In the genomic region with DNA sequence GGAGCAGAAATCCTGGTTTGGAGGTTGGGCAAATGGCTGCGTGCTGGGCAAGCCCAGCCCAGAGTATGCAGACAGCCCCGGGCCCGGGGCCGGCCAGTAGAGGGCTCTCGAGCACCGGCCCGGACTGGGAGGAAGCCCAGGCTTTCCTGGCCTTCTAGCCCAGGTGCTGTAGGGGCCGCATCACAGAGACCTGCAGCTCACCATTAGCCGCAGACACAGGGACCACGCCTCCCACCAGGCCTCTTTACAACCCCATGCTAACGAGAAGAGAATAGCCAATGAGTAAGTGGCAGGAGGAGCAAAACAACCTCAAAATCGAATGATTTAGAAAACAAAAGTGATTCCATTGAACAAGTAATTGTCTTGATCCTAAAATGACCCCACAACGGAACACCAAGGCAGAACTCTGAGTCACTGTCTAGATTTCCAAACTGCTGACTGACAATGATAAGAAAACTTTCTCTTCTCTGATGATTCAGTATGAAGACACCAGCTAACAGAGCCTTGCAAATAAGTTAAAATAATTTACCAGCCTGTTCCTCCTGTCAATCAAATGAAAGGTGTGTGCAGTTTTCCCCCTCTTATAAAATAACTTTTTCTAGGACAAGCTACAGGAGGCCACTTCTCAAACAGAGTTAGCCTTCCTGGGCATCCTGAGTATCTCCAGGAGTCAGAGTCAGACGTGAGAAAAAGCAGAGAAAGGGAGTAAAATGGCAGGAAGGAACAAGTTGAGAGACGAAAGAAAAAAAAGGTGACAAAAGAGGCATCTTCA, we compare ENCODE assay signal across 1 cellular context.
TF ChIP-seq lines count a peak whose summit lies in the region.

No MANE protein-coding gene starts in this region.

TF ChIP-seq in HepG2, 621 proteins besides CTCF, POLR2A, EP300 and RAD21 (continued from another document and continues in another):
- 0 out of 2 replicates have a peak, but pooled peaks have one; percentile 37 for TF ChIP-seq BRCA1 (CRISPR knock-in tag; IDR thresholded peaks at IDR 0.05)
- TF ChIP-seq ZKSCAN1 (IDR thresholded peaks at IDR 0.05; ENCODE audit: low read length) = no peak
- TF ChIP-seq RFX5 (IDR thresholded peaks at IDR 0.05; ENCODE audit: low read depth, low read length) = no peak
- TF ChIP-seq NFRKB (IDR thresholded peaks at IDR 0.05) = no peak
- peak; percentile 63; the same call in 1 of the 2 replicates for TF ChIP-seq ZNF264 (CRISPR knock-in tag; IDR thresholded peaks at IDR 0.05)
- TF ChIP-seq NCOA1 (CRISPR knock-in tag; IDR thresholded peaks at IDR 0.05) = no peak
- no peak for TF ChIP-seq ZNF678 (CRISPR knock-in tag; IDR thresholded peaks at IDR 0.05)
- 0 out of 2 replicates have a peak, but pooled peaks have one; percentile 30 for TF ChIP-seq ZSCAN31 (CRISPR knock-in tag; IDR thresholded peaks at IDR 0.05; ENCODE audit: low read depth)
- TF ChIP-seq ELF1 (CRISPR knock-in tag; IDR thresholded peaks at IDR 0.05) = no peak
- TF ChIP-seq NKX3-1 (CRISPR knock-in tag; IDR thresholded peaks at IDR 0.05) = no peak
- TF ChIP-seq AHR (CRISPR knock-in tag; IDR thresholded peaks at IDR 0.05) = no peak
- TF ChIP-seq, protein P1, sequence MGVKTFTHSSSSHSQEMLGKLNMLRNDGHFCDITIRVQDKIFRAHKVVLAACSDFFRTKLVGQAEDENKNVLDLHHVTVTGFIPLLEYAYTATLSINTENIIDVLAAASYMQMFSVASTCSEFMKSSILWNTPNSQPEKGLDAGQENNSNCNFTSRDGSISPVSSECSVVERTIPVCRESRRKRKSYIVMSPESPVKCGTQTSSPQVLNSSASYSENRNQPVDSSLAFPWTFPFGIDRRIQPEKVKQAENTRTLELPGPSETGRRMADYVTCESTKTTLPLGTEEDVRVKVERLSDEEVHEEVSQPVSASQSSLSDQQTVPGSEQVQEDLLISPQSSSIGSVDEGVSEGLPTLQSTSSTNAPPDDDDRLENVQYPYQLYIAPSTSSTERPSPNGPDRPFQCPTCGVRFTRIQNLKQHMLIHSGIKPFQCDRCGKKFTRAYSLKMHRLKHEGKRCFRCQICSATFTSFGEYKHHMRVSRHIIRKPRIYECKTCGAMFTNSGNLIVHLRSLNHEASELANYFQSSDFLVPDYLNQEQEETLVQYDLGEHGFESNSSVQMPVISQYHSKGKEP (CRISPR knock-in tag; IDR thresholded peaks at IDR 0.05) = no peak
- peak; percentile 24; the same call in 1 of the 2 replicates for TF ChIP-seq ZNF580 (CRISPR knock-in tag; IDR thresholded peaks at IDR 0.05; ENCODE audit: borderline replicate concordance, low read depth)
- TF ChIP-seq RNF219 (CRISPR knock-in tag; IDR thresholded peaks at IDR 0.05) = no peak
- TF ChIP-seq FOXC1 (CRISPR knock-in tag; IDR thresholded peaks at IDR 0.05; ENCODE audit: borderline replicate concordance) = no peak
- TF ChIP-seq ZNF446 (CRISPR knock-in tag; IDR thresholded peaks at IDR 0.05) = no peak
- no peak for TF ChIP-seq ZNF274 (CRISPR knock-in tag; IDR thresholded peaks at IDR 0.05)
- TF ChIP-seq RFXANK (CRISPR knock-in tag; IDR thresholded peaks at IDR 0.05) = no peak
- TF ChIP-seq, protein P2, sequence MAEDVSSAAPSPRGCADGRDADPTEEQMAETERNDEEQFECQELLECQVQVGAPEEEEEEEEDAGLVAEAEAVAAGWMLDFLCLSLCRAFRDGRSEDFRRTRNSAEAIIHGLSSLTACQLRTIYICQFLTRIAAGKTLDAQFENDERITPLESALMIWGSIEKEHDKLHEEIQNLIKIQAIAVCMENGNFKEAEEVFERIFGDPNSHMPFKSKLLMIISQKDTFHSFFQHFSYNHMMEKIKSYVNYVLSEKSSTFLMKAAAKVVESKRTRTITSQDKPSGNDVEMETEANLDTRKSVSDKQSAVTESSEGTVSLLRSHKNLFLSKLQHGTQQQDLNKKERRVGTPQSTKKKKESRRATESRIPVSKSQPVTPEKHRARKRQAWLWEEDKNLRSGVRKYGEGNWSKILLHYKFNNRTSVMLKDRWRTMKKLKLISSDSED (CRISPR knock-in tag; IDR thresholded peaks at IDR 0.05) = no peak
- TF ChIP-seq CSRNP1 (CRISPR knock-in tag; IDR thresholded peaks at IDR 0.05) = no peak
- no peak for TF ChIP-seq EZH2 (conservative IDR thresholded peaks at IDR 0.05; ENCODE audit: low read depth, low read length)
- TF ChIP-seq PRDM10 (CRISPR knock-in tag; IDR thresholded peaks at IDR 0.05; ENCODE audit: low read depth) = no peak
- TF ChIP-seq, protein P3, sequence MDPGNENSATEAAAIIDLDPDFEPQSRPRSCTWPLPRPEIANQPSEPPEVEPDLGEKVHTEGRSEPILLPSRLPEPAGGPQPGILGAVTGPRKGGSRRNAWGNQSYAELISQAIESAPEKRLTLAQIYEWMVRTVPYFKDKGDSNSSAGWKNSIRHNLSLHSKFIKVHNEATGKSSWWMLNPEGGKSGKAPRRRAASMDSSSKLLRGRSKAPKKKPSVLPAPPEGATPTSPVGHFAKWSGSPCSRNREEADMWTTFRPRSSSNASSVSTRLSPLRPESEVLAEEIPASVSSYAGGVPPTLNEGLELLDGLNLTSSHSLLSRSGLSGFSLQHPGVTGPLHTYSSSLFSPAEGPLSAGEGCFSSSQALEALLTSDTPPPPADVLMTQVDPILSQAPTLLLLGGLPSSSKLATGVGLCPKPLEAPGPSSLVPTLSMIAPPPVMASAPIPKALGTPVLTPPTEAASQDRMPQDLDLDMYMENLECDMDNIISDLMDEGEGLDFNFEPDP (CRISPR knock-in tag; conservative IDR thresholded peaks at IDR 0.05) = no peak
- TF ChIP-seq ZNF292 (CRISPR knock-in tag; IDR thresholded peaks at IDR 0.05; ENCODE audit: borderline replicate concordance, low read depth) = 0 out of 2 replicates have a peak, but pooled peaks have one; percentile 29
- no peak for TF ChIP-seq SOX5 (CRISPR knock-in tag; IDR thresholded peaks at IDR 0.05; ENCODE audit: borderline replicate concordance)
- TF ChIP-seq, protein P4, sequence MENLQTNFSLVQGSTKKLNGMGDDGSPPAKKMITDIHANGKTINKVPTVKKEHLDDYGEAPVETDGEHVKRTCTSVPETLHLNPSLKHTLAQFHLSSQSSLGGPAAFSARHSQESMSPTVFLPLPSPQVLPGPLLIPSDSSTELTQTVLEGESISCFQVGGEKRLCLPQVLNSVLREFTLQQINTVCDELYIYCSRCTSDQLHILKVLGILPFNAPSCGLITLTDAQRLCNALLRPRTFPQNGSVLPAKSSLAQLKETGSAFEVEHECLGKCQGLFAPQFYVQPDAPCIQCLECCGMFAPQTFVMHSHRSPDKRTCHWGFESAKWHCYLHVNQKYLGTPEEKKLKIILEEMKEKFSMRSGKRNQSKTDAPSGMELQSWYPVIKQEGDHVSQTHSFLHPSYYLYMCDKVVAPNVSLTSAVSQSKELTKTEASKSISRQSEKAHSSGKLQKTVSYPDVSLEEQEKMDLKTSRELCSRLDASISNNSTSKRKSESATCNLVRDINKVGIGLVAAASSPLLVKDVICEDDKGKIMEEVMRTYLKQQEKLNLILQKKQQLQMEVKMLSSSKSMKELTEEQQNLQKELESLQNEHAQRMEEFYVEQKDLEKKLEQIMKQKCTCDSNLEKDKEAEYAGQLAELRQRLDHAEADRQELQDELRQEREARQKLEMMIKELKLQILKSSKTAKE (CRISPR knock-in tag; IDR thresholded peaks at IDR 0.05; ENCODE audit: borderline replicate concordance) = no peak
- TF ChIP-seq ZNF20 (CRISPR knock-in tag; IDR thresholded peaks at IDR 0.05) = no peak
- TF ChIP-seq ZNF281 (CRISPR knock-in tag; IDR thresholded peaks at IDR 0.05; ENCODE audit: borderline replicate concordance) = no peak
